1 cellular context compared by ENCODE assay signal in genomic region chr1:24558902-24559791, GRCh38.
A peak's percentile ranks its signal among the peaks of the same experiment; 100 is the strongest.
TF ChIP-seq lines count a peak whose summit lies in the region.

No MANE protein-coding gene starts in this region.

TF ChIP-seq in HepG2, 621 proteins besides CTCF, POLR2A, EP300 and RAD21 (continues in another document):
- TF ChIP-seq ZNF670 (CRISPR knock-in tag; IDR thresholded peaks at IDR 0.05; ENCODE audit: borderline replicate concordance) (no peak), PHF21A (CRISPR knock-in tag; IDR thresholded peaks at IDR 0.05) (peak; percentile 63), SMYD3 (CRISPR knock-in tag; IDR thresholded peaks at IDR 0.05) (no peak), ZNF225 (CRISPR knock-in tag; IDR thresholded peaks at IDR 0.05) (no peak), HNRNPK (IDR thresholded peaks at IDR 0.05; ENCODE audit: low read depth, low read length, poor library complexity, severe bottlenecking) (no peak), ZBTB14 (CRISPR knock-in tag; IDR thresholded peaks at IDR 0.05) (no peak), TGIF2 (CRISPR knock-in tag; IDR thresholded peaks at IDR 0.05) (0 out of 2 replicates have a peak, but pooled peaks have one; percentile 2), PITX1 (CRISPR knock-in tag; IDR thresholded peaks at IDR 0.05) (peak; percentile 24; the same call in 1 of the 2 replicates), TCF7 (IDR thresholded peaks at IDR 0.05; ENCODE audit: low read depth) (peak; percentile 50), ZNF772 (CRISPR knock-in tag; IDR thresholded peaks at IDR 0.05) (0 out of 2 replicates have a peak, but pooled peaks have one; percentile 11), ZNF296 (CRISPR knock-in tag; conservative IDR thresholded peaks at IDR 0.05) (peak; percentile 71; the same call in 1 of the 2 replicates), FOXO1 (CRISPR knock-in tag; IDR thresholded peaks at IDR 0.05) (peak; percentile 55; the same call in 1 of the 2 replicates), IRF9 (CRISPR knock-in tag; IDR thresholded peaks at IDR 0.05; ENCODE audit: borderline replicate concordance) (peak; percentile 11; the same call in 1 of the 2 replicates), SMC3 (IDR thresholded peaks at IDR 0.05; ENCODE audit: low read length) (peak; percentile 24; the same call in 1 of the 2 replicates), KDM5A (IDR thresholded peaks at IDR 0.05; ENCODE audit: borderline replicate concordance, low read length) (peak; percentile 58; the same call in 1 of the 2 replicates), EEA1 (CRISPR knock-in tag; IDR thresholded peaks at IDR 0.05; ENCODE audit: borderline replicate concordance) (no peak), ZKSCAN8 (CRISPR knock-in tag; IDR thresholded peaks at IDR 0.05; ENCODE audit: borderline replicate concordance) (peak; percentile 61; the same call in 1 of the 2 replicates), IRF2 (CRISPR knock-in tag; IDR thresholded peaks at IDR 0.05) (0 out of 2 replicates have a peak, but pooled peaks have one; percentile 21), IRF1 (CRISPR knock-in tag; IDR thresholded peaks at IDR 0.05; ENCODE audit: low read depth) (no peak), ZEB1 (IDR thresholded peaks at IDR 0.05; ENCODE audit: insufficient replicate concordance, low read depth) (peak; percentile 39), CERS6 (CRISPR knock-in tag; IDR thresholded peaks at IDR 0.05) (no peak), HDAC1 (CRISPR knock-in tag; IDR thresholded peaks at IDR 0.05) (peak; percentile 84), JUND (CRISPR knock-in tag; IDR thresholded peaks at IDR 0.05) (no peak), NFKBIZ (CRISPR knock-in tag; IDR thresholded peaks at IDR 0.05) (0 out of 2 replicates have a peak, but pooled peaks have one; percentile 38), ZMYM4 (CRISPR knock-in tag; IDR thresholded peaks at IDR 0.05) (no peak), U2AF1 (optimal IDR thresholded peaks at IDR 0.05; ENCODE audit: low read depth, low read length) (no peak), MED1 (CRISPR knock-in tag; IDR thresholded peaks at IDR 0.05) (peak; percentile 61), ZNF850 (CRISPR knock-in tag; conservative IDR thresholded peaks at IDR 0.05) (no peak), PHF8 (CRISPR knock-in tag; IDR thresholded peaks at IDR 0.05) (no peak), SAFB2 (CRISPR knock-in tag; IDR thresholded peaks at IDR 0.05; ENCODE audit: borderline replicate concordance, low read depth) (no peak)
- TF ChIP-seq, protein P1, sequence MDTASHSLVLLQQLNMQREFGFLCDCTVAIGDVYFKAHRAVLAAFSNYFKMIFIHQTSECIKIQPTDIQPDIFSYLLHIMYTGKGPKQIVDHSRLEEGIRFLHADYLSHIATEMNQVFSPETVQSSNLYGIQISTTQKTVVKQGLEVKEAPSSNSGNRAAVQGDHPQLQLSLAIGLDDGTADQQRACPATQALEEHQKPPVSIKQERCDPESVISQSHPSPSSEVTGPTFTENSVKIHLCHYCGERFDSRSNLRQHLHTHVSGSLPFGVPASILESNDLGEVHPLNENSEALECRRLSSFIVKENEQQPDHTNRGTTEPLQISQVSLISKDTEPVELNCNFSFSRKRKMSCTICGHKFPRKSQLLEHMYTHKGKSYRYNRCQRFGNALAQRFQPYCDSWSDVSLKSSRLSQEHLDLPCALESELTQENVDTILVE (CRISPR knock-in tag; IDR thresholded peaks at IDR 0.05): no peak
- TF ChIP-seq, protein P2, sequence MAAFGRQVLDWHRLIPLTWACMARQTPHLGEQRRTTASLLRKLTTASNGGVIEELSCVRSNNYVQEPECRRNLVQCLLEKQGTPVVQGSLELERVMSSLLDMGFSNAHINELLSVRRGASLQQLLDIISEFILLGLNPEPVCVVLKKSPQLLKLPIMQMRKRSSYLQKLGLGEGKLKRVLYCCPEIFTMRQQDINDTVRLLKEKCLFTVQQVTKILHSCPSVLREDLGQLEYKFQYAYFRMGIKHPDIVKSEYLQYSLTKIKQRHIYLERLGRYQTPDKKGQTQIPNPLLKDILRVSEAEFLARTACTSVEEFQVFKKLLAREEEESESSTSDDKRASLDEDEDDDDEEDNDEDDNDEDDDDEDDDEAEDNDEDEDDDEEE (CRISPR knock-in tag; IDR thresholded peaks at IDR 0.05): 0 out of 2 replicates have a peak, but pooled peaks have one; percentile 19
- TF ChIP-seq, protein P3, sequence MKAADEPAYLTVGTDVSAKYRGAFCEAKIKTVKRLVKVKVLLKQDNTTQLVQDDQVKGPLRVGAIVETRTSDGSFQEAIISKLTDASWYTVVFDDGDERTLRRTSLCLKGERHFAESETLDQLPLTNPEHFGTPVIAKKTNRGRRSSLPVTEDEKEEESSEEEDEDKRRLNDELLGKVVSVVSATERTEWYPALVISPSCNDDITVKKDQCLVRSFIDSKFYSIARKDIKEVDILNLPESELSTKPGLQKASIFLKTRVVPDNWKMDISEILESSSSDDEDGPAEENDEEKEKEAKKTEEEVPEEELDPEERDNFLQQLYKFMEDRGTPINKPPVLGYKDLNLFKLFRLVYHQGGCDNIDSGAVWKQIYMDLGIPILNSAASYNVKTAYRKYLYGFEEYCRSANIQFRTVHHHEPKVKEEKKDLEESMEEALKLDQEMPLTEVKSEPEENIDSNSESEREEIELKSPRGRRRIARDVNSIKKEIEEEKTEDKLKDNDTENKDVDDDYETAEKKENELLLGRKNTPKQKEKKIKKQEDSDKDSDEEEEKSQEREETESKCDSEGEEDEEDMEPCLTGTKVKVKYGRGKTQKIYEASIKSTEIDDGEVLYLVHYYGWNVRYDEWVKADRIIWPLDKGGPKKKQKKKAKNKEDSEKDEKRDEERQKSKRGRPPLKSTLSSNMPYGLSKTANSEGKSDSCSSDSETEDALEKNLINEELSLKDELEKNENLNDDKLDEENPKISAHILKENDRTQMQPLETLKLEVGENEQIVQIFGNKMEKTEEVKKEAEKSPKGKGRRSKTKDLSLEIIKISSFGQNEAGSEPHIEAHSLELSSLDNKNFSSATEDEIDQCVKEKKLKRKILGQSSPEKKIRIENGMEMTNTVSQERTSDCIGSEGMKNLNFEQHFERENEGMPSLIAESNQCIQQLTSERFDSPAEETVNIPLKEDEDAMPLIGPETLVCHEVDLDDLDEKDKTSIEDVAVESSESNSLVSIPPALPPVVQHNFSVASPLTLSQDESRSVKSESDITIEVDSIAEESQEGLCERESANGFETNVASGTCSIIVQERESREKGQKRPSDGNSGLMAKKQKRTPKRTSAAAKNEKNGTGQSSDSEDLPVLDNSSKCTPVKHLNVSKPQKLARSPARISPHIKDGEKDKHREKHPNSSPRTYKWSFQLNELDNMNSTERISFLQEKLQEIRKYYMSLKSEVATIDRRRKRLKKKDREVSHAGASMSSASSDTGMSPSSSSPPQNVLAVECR (CRISPR knock-in tag; IDR thresholded peaks at IDR 0.05; ENCODE audit: borderline replicate concordance): peak; percentile 44; the same call in 1 of the 2 replicates
- TF ChIP-seq, protein P4, sequence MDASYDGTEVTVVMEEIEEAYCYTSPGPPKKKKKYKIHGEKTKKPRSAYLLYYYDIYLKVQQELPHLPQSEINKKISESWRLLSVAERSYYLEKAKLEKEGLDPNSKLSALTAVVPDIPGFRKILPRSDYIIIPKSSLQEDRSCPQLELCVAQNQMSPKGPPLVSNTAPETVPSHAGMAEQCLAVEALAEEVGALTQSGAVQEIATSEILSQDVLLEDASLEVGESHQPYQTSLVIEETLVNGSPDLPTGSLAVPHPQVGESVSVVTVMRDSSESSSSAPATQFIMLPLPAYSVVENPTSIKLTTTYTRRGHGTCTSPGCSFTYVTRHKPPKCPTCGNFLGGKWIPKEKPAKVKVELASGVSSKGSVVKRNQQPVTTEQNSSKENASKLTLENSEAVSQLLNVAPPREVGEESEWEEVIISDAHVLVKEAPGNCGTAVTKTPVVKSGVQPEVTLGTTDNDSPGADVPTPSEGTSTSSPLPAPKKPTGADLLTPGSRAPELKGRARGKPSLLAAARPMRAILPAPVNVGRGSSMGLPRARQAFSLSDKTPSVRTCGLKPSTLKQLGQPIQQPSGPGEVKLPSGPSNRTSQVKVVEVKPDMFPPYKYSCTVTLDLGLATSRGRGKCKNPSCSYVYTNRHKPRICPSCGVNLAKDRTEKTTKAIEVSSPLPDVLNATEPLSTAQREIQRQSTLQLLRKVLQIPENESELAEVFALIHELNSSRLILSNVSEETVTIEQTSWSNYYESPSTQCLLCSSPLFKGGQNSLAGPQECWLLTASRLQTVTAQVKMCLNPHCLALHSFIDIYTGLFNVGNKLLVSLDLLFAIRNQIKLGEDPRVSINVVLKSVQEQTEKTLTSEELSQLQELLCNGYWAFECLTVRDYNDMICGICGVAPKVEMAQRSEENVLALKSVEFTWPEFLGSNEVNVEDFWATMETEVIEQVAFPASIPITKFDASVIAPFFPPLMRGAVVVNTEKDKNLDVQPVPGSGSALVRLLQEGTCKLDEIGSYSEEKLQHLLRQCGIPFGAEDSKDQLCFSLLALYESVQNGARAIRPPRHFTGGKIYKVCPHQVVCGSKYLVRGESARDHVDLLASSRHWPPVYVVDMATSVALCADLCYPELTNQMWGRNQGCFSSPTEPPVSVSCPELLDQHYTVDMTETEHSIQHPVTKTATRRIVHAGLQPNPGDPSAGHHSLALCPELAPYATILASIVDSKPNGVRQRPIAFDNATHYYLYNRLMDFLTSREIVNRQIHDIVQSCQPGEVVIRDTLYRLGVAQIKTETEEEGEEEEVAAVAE (CRISPR knock-in tag; IDR thresholded peaks at IDR 0.05; ENCODE audit: borderline replicate concordance): no peak
- TF ChIP-seq, protein P5, sequence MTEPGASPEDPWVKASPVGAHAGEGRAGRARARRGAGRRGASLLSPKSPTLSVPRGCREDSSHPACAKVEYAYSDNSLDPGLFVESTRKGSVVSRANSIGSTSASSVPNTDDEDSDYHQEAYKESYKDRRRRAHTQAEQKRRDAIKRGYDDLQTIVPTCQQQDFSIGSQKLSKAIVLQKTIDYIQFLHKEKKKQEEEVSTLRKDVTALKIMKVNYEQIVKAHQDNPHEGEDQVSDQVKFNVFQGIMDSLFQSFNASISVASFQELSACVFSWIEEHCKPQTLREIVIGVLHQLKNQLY (CRISPR knock-in tag; IDR thresholded peaks at IDR 0.05): peak; percentile 24; the same call in 1 of the 2 replicates
- TF ChIP-seq, protein P6, sequence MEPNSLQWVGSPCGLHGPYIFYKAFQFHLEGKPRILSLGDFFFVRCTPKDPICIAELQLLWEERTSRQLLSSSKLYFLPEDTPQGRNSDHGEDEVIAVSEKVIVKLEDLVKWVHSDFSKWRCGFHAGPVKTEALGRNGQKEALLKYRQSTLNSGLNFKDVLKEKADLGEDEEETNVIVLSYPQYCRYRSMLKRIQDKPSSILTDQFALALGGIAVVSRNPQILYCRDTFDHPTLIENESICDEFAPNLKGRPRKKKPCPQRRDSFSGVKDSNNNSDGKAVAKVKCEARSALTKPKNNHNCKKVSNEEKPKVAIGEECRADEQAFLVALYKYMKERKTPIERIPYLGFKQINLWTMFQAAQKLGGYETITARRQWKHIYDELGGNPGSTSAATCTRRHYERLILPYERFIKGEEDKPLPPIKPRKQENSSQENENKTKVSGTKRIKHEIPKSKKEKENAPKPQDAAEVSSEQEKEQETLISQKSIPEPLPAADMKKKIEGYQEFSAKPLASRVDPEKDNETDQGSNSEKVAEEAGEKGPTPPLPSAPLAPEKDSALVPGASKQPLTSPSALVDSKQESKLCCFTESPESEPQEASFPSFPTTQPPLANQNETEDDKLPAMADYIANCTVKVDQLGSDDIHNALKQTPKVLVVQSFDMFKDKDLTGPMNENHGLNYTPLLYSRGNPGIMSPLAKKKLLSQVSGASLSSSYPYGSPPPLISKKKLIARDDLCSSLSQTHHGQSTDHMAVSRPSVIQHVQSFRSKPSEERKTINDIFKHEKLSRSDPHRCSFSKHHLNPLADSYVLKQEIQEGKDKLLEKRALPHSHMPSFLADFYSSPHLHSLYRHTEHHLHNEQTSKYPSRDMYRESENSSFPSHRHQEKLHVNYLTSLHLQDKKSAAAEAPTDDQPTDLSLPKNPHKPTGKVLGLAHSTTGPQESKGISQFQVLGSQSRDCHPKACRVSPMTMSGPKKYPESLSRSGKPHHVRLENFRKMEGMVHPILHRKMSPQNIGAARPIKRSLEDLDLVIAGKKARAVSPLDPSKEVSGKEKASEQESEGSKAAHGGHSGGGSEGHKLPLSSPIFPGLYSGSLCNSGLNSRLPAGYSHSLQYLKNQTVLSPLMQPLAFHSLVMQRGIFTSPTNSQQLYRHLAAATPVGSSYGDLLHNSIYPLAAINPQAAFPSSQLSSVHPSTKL (CRISPR knock-in tag; IDR thresholded peaks at IDR 0.05): peak; percentile 88
